ENCODE assay signal across 11 cellular contexts in genomic region chr2:9618410-9618809, GRCh38. TPM values are rescaled to one million over a fixed set of nuclear protein-coding genes. Genes with fewer than 3 reads are reported as not detected.
DNase-seq lines count a peak whose midpoint lies in the region; ATAC-seq, FAIRE-seq and TF ChIP-seq lines count a peak whose summit lies in the region.
"Had no signal": no experiment of that assay in that cellular context is flagged by ENCODE, and none has a peak within 500 bp of the region (broad histone marks: within the 10 kb centered on the region; RNA-seq: fewer than 3 reads in every experiment).

No MANE protein-coding gene starts in this region.

- POLR2A ChIA-PET in activated CD4-positive, alpha-beta memory T cell treated with anti-CD3 and anti-CD28 coated beads for 36 hours (lab: Charles Lee): interaction anchor here (1.0 to 3.0 kb wide), 7 partner anchors 9 to 63 kb away, joined by 3 to 15 read pairs (median 6); partner anchors contain the start of genes ADAM17 and YWHAQ

- no peak for TF ChIP-seq CTCF in natural killer cell (IDR thresholded peaks at IDR 0.05)

- H3K27me3 Mint-ChIP-seq in activated CD4-positive, alpha-beta memory T cell treated with anti-CD3 and anti-CD28 coated beads for 36 hours: no peaks in the 10 kb centered on the region
- no peaks in the 10 kb centered on the region for H3K27me3 Mint-ChIP-seq in natural killer cell (ENCODE audit: low read depth in 2 of 2)

- peaks cover 64% of the 10 kb centered on the region for H3K36me3 Mint-ChIP-seq in activated CD4-positive, alpha-beta memory T cell treated with anti-CD3 and anti-CD28 coated beads for 36 hours
- H3K36me3 Mint-ChIP-seq in natural killer cell: no peaks in the 10 kb centered on the region

- peak overlapping the region; percentile 50 for H3K4me3 Mint-ChIP-seq in activated CD4-positive, alpha-beta memory T cell treated with anti-CD3 and anti-CD28 coated beads for 36 hours
- peak overlapping the region; percentile 59 for H3K4me3 Mint-ChIP-seq in natural killer cell

- DNase-seq in GM12891 (ENCODE audit: insufficient read length, low spot score) (no peak), natural killer cell (peak; percentile 29), NCI-H1105 treated with DMSO at 0.1 percent for 48 hours (lab: John Stamatoyannopoulos, UW) (no peak), medulla oblongata (ENCODE audit: extremely low spot score) (no peak), ecto neural progenitor cell (ENCODE audit: low spot score) (no peak)
- DNase-seq in activated CD4-positive, alpha-beta memory T cell treated with anti-CD3 and anti-CD28 coated beads for 36 hours: peak; percentile 37
- DNase-seq: DMS153; NCI-H526; stimulated activated CD4-positive, alpha-beta T cell treated with anti-CD3 and anti-CD28 coated beads, Interleukin-2, amount 100 ng/mL, for 24 hours had no signal

- H3K9me3 Mint-ChIP-seq in activated CD4-positive, alpha-beta memory T cell treated with anti-CD3 and anti-CD28 coated beads for 36 hours: no peaks in the 10 kb centered on the region
- no peaks in the 10 kb centered on the region for H3K9me3 Mint-ChIP-seq in natural killer cell

- H3K4me1 Mint-ChIP-seq in activated CD4-positive, alpha-beta memory T cell treated with anti-CD3 and anti-CD28 coated beads for 36 hours (ENCODE audit: low read depth): peaks cover 92% of the 10 kb centered on the region
- peaks cover 93 to 100% of the 10 kb centered on the region in 2 donors for H3K4me1 Mint-ChIP-seq in natural killer cell

- peak overlapping the region; percentile 80 for H3K27ac Mint-ChIP-seq in activated CD4-positive, alpha-beta memory T cell treated with anti-CD3 and anti-CD28 coated beads for 36 hours
- H3K27ac Mint-ChIP-seq in natural killer cell: peak overlapping the region; percentile 87 to 93

- CTCF ChIA-PET in activated CD4-positive, alpha-beta memory T cell treated with anti-CD3 and anti-CD28 coated beads for 36 hours (lab: Charles Lee): interaction anchor here (0.6 to 2.7 kb wide), 10 partner anchors 11 to 983 kb away, joined by 3 to 12 read pairs (median 4); no protein-coding TSS in a partner anchor

- no peak for TF ChIP-seq POLR2A in GM12891 (IDR thresholded peaks at IDR 0.05; ENCODE audit: low read depth, low read length)

- intact Hi-C loops in activated CD4-positive, alpha-beta memory T cell treated with anti-CD3 and anti-CD28 coated beads for 36 hours (cut with micrococcal nuclease): loop anchor here (1.0 kb wide), 1 partner anchor 9 kb away; no protein-coding TSS in a partner anchor
- intact Hi-C loops in natural killer cell (cut with micrococcal nuclease): loop anchor here (1.0 kb wide), 1 partner anchor 10 kb away; no protein-coding TSS in a partner anchor

- ATAC-seq in GM21723 (IDR thresholded peaks at IDR 0.05; ENCODE audit: unreplicated experiment) (peak; percentile 59), natural killer cell (peak; percentile 92 to 93 (median 93))

- FAIRE-seq in GM12891 (lab: Jason Lieb, UNC): peak; percentile 35
- FAIRE-seq: H1 had no signal

TF ChIP-seq in GM12891, 5 proteins besides CTCF, POLR2A, EP300 and RAD21:
- TF ChIP-seq POU2F2 (IDR thresholded peaks at IDR 0.05; ENCODE audit: low read depth, low read length) (no peak), POLR2AphosphoS5 (IDR thresholded peaks at IDR 0.05; ENCODE audit: low read depth, low read length) (no peak), TAF1 (IDR thresholded peaks at IDR 0.05; ENCODE audit: low read depth, low read length) (no peak), PAX5 (IDR thresholded peaks at IDR 0.05; ENCODE audit: insufficient read depth, low read length, severe bottlenecking) (no peak), SPI1 (IDR thresholded peaks at IDR 0.05; ENCODE audit: low read depth, low read length) (no peak)

RNA-seq across cellular contexts. Expression of gene YWHAQ, which starts 12.4 kb away (rescaled TPM):
- polyA plus RNA-seq in GM12891 (2012; ENCODE audit: low read depth, missing spikeins): 159 TPM
- total RNA-seq in activated CD4-positive, alpha-beta memory T cell treated with anti-CD3 and anti-CD28 coated beads for 36 hours: 100 to 1,000 TPM; 495 to 541 TPM
- 100 to 1,000 TPM; 227 to 240 (median 238) TPM for total RNA-seq in natural killer cell

Comparison
In these comparisons a context has a peak if more than half of its experiments do, and no peak if none do; other contexts are left out.
1. DNase-seq: peak in activated CD4-positive, alpha-beta memory T cell treated with anti-CD3 and anti-CD28 coated beads for 36 hours (single experiment) and natural killer cell (single experiment); none in GM12891 (single experiment), NCI-H1105 treated with DMSO at 0.1 percent for 48 hours (single experiment), medulla oblongata (single experiment) and ecto neural progenitor cell (single experiment).